In genomic region chr1:114669562-114670082, GRCh38 we compare ENCODE assay signal across 8 cellular contexts. TPM values are rescaled to one million over a fixed set of nuclear protein-coding genes. Genes with fewer than 3 reads are reported as not detected.
DNase-seq lines count a peak whose midpoint lies in the region; TF ChIP-seq lines count a peak whose summit lies in the region.

A gene with protein sequence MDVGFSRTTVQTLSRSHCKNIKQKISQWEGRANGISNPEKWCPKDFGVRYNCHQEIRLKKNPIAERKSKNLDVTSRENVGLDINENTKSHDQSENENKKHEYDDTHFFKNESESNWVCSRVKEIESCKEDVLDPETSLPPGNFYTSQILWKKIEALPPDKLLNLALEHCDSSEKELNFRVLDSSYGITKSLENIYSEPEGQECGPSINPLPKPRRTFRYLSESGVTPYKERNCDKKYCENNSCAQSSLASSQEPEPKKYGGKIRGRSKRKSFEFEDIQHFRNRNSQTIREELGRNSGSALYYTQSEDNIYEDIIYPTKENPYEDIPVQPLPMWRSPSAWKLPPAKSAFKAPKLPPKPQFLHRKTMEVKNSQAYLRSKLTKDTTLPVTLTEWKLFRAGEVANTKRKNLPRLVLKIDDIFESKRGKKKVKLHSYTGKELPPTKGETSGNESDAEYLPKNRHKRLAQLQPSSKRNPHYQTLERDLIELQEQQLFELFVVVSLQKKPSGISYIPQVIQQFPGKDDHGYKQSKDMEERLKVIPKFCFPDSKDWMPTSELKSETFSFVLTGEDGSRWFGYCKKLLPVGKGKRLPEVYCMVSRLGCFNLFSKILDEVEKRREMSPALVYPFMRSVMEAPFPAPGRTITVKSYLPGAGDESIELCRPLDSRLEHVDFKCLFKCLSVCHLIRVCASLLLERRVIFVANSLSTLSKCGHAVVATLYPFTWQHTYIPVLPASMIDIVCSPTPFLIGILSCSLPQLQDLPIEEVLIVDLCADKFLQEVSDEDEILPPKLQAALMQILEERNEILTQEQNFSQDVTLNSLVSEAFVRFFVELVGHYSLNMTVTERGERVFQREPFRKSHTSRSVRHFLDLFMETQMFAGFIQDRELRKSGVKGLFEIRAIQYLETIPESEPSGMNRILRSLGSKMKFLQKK (minus strand): TSS chr1:114670049. CDS start chr1:114625984, 44,065 bp downstream.

- H3K79me2 ChIP-seq in MM.1S (ENCODE audit: low read length), result peaks cover 46% of the 10 kb centered on the region

- TF ChIP-seq CTCF in MM.1S (IDR thresholded peaks at IDR 0.05; ENCODE audit: low read length), result peak; percentile 22; the same call in 1 of the 2 replicates

- peak within 1 kb of the TSS; percentile 91 for H3K4me2 ChIP-seq in MM.1S (ENCODE audit: low read depth, low read length)

- peak within 1 kb of the TSS; percentile 88 for H3K9ac ChIP-seq in MM.1S (ENCODE audit: low read length)
- peak within 1 kb of the TSS; percentile 65 to 70 for H3K9ac ChIP-seq in duodenal mucosa (ENCODE audit: low read depth in 1 of 2, low read length in 2 of 2)

- H4K20me1 ChIP-seq in MM.1S (ENCODE audit: insufficient read depth, low read length), result no peaks in the 10 kb centered on the region

- peaks cover 21% of the 10 kb centered on the region for H3F3A ChIP-seq in MM.1S (ENCODE audit: insufficient read depth, low read length)

- H3K9me3 ChIP-seq in MM.1S (replicated peaks; ENCODE audit: insufficient read depth, low read length) (no peaks in the 10 kb centered on the region), duodenal mucosa (ENCODE audit: control insufficient read depth in 1 of 2, low read length in 2 of 2) (no peaks in the 10 kb centered on the region)

- H3K27me3 ChIP-seq in MM.1S (replicated peaks; ENCODE audit: insufficient read depth, low read length) (no peaks in the 10 kb centered on the region), duodenal mucosa (ENCODE audit: control insufficient read depth in 1 of 2, insufficient read depth in 2 of 2, low read length in 2 of 2) (no peaks in the 10 kb centered on the region)

- H3K4me1 ChIP-seq in MM.1S (ENCODE audit: low read length), result peaks cover 10% of the 10 kb centered on the region
- peaks cover 7 to 11% of the 10 kb centered on the region in 2 donors for H3K4me1 ChIP-seq in duodenal mucosa (ENCODE audit: control insufficient read depth in 1 of 2, insufficient read depth in 2 of 2, low read length in 2 of 2)

- peak within 1 kb of the TSS; percentile 48; the same call in 1 of the 2 replicates for H2AFZ ChIP-seq in MM.1S (ENCODE audit: low read length)

- in situ Hi-C loops in G401 (cut with HindIII; ENCODE audit: low sequenced_read_pairs), result no loop called here

- DNase-seq in NCI-H1105 (lab: John Stamatoyannopoulos, UW) (peak; percentile 59), NCI-H1105 treated with DMSO at 0.1 percent for 48 hours (lab: John Stamatoyannopoulos, UW) (no peak), HCEC 1CT (peak; percentile 48), MM.1S (peak; percentile 41), myocyte (ENCODE audit: low read depth) (no peak), NOMO-1 (lab: John Stamatoyannopoulos, UW; ENCODE audit: unreplicated experiment in 2 of 2) (no peak), G401 (ENCODE audit: low spot score) (no peak)

- H3K9me2 ChIP-seq in MM.1S (replicated peaks; ENCODE audit: insufficient read depth, low read length), result no peaks in the 10 kb centered on the region

- H3K36me3 ChIP-seq in MM.1S (replicated peaks; ENCODE audit: insufficient read depth, low read length) (no peaks in the 10 kb centered on the region), duodenal mucosa (ENCODE audit: control insufficient read depth in 1 of 2, insufficient read depth in 2 of 2, low read length in 2 of 2) (no peaks in the 10 kb centered on the region)

- H3K4me3 ChIP-seq in MM.1S (ENCODE audit: low read length) (peak within 1 kb of the TSS; percentile 74), duodenal mucosa (ENCODE audit: low read depth in 1 of 2, low read length in 2 of 2) (peak within 1 kb of the TSS; percentile 69 to 90)

- peak within 1 kb of the TSS; percentile 99 for H3K27ac ChIP-seq in MM.1S (ENCODE audit: low read length)
- peak within 1 kb of the TSS; percentile 58 for H3K27ac ChIP-seq in duodenal mucosa (ENCODE audit: low read depth, low read length)

RNA-seq across cellular contexts. Expression of the gene that starts here (rescaled TPM):
- 11.3 and 17.1 TPM in 2 replicates for total RNA-seq in myocyte
- 2.3 TPM for polyA plus RNA-seq in myocyte (2012)
- 0.49 and 5.0 TPM in 2 replicates for total RNA-seq in G401 (2014; rRNA removed; shearing (Covaris generic))

Comparison
In these comparisons a context has a peak if more than half of its experiments do, and no peak if none do; other contexts are left out.
1. DNase-seq: peak in NCI-H1105 (single experiment), HCEC 1CT (single experiment) and MM.1S (single experiment); none in NCI-H1105 treated with DMSO at 0.1 percent for 48 hours (single experiment), myocyte (single experiment), NOMO-1 (0 of 2) and G401 (single experiment).